In genomic region chr3:47418167-47419082, GRCh38 we compare ENCODE assay signal across 15 cellular contexts. TPM values are rescaled to one million over a fixed set of nuclear protein-coding genes. Genes with fewer than 3 reads are reported as not detected.
A peak's percentile ranks its signal among the peaks of the same experiment; 100 is the strongest.
DNase-seq lines count a peak whose midpoint lies in the region; ATAC-seq, FAIRE-seq and TF ChIP-seq lines count a peak whose summit lies in the region.
"Had no signal": no experiment of that assay in that cellular context is flagged by ENCODE, and none has a peak within 500 bp of the region (broad histone marks: within the 10 kb centered on the region; RNA-seq: fewer than 3 reads in every experiment).

No MANE protein-coding gene starts in this region.

- DNase-seq in activated CD4-positive, alpha-beta T cell treated with anti-CD3 and anti-CD28 coated beads, Interleukin-2, amount 10 ng/mL, durations not matched to agents 24 days and 14 days = peak; percentile 58
- DNase-seq in activated CD4-positive, alpha-beta T cell treated with anti-CD3 and anti-CD28 coated beads, Interleukin-2, amount 50 U/mL, for 1 hour = no peak
- DNase-seq in H54 (ENCODE audit: insufficient read length, low spot score) (peak; percentile 48), cardiac fibroblast (ENCODE audit: low read depth in 2 of 2) (no peak), osteoblast (ENCODE audit: insufficient read length, low spot score, missing footprints) (peak; percentile 86), GM19238 (ENCODE audit: insufficient read length, low spot score) (no peak), CD1c-positive myeloid dendritic cell (ENCODE audit: extremely low spot score) (no peak)
- DNase-seq: activated CD4-positive, CD25-positive, alpha-beta regulatory T cell; lower lobe of right lung; occipital lobe; stimulated activated CD4-positive, alpha-beta T cell treated with anti-CD3 and anti-CD28 coated beads, Interleukin-15, amount 100 ng/mL, for 24 hours had no signal

- no peaks in the 10 kb centered on the region for H3K9me3 ChIP-seq in osteoblast (ENCODE audit: low read depth, low read length)
- H3K9me3 ChIP-seq: lower lobe of right lung had no signal

- ATAC-seq in HG02973 (IDR thresholded peaks at IDR 0.05; ENCODE audit: unreplicated experiment) = no peak
- ATAC-seq: lower lobe of right lung had no signal

- peaks cover 35% of the 10 kb centered on the region for H3K36me3 Mint-ChIP-seq in activated CD4-positive, alpha-beta T cell treated with anti-CD3 and anti-CD28 coated beads, Interleukin-2, amount 10 ng/mL, durations not matched to agents 24 days and 14 days (ENCODE audit: low read depth)

- peaks cover 4% of the 10 kb centered on the region for H3K4me1 ChIP-seq in osteoblast (ENCODE audit: insufficient read depth, low read length)

- TF ChIP-seq CTCF in cardiac fibroblast (IDR thresholded peaks at IDR 0.05; ENCODE audit: low read depth, low read length) = peak; percentile 14
- TF ChIP-seq CTCF in osteoblast (IDR thresholded peaks at IDR 0.05; ENCODE audit: extremely low read depth, low read depth, low read length) = peak; percentile 17

- intact Hi-C loops in activated CD4-positive, alpha-beta T cell treated with anti-CD3 and anti-CD28 coated beads, Interleukin-2, amount 10 ng/mL, durations not matched to agents 24 days and 14 days (cut with micrococcal nuclease) = no loop called here

- no peak overlapping the region for H2AFZ ChIP-seq in osteoblast (ENCODE audit: low read length)

- no peak overlapping the region for H3K27ac ChIP-seq in osteoblast (ENCODE audit: low read depth, low read length)
- H3K27ac ChIP-seq: lower lobe of right lung, SK-N-MC had no signal

- no peaks in the 10 kb centered on the region for H4K20me1 ChIP-seq in osteoblast (ENCODE audit: insufficient read depth, low read length)

- peaks cover 29% of the 10 kb centered on the region for H3K36me3 ChIP-seq in osteoblast (ENCODE audit: insufficient read depth, low read length)

- no peak for TF ChIP-seq POLR2A in H54 (IDR thresholded peaks at IDR 0.05; ENCODE audit: low read depth, low read length)

- H3K4me3 Mint-ChIP-seq in activated CD4-positive, alpha-beta T cell treated with anti-CD3 and anti-CD28 coated beads, Interleukin-2, amount 10 ng/mL, durations not matched to agents 24 days and 14 days = no peak overlapping the region

- no peaks in the 10 kb centered on the region for H3K9me3 Mint-ChIP-seq in activated CD4-positive, alpha-beta T cell treated with anti-CD3 and anti-CD28 coated beads, Interleukin-2, amount 10 ng/mL, durations not matched to agents 24 days and 14 days

- H3K27me3 ChIP-seq in osteoblast (ENCODE audit: insufficient read depth, low read length) = no peaks in the 10 kb centered on the region

- H3K79me2 ChIP-seq in osteoblast (ENCODE audit: insufficient read depth, low read length) = no peaks in the 10 kb centered on the region

- peaks cover 13% of the 10 kb centered on the region for H3K4me1 Mint-ChIP-seq in activated CD4-positive, alpha-beta T cell treated with anti-CD3 and anti-CD28 coated beads, Interleukin-2, amount 10 ng/mL, durations not matched to agents 24 days and 14 days

- no peaks in the 10 kb centered on the region for H3K27me3 Mint-ChIP-seq in activated CD4-positive, alpha-beta T cell treated with anti-CD3 and anti-CD28 coated beads, Interleukin-2, amount 10 ng/mL, durations not matched to agents 24 days and 14 days

- H3K27ac Mint-ChIP-seq in activated CD4-positive, alpha-beta T cell treated with anti-CD3 and anti-CD28 coated beads, Interleukin-2, amount 10 ng/mL, durations not matched to agents 24 days and 14 days = no peak overlapping the region

- no peak overlapping the region for H3K4me2 ChIP-seq in osteoblast (ENCODE audit: insufficient read depth, low read length)

- H3K4me3 ChIP-seq in cardiac fibroblast (replicated peaks in 1 of 2; ENCODE audit: low read depth in 2 of 2, low read length in 2 of 2) = no peak overlapping the region
- no peak overlapping the region for H3K4me3 ChIP-seq in osteoblast (ENCODE audit: insufficient read depth, low read length)
- H3K4me3 ChIP-seq: lower lobe of right lung, SK-N-MC had no signal

- FAIRE-seq in H54 (lab: Jason Lieb, UNC) = no peak
- FAIRE-seq: bronchial epithelial cell, urothelium cell line had no signal

RNA-seq across cellular contexts. Expression of gene PTPN23, which starts 37.6 kb away (rescaled TPM):
- 34.1 and 34.6 TPM in 2 replicates for total RNA-seq in activated CD4-positive, alpha-beta T cell treated with anti-CD3 and anti-CD28 coated beads, Interleukin-2, amount 10 ng/mL, durations not matched to agents 24 days and 14 days
- total RNA-seq in osteoblast = 22.4 and 30.0 TPM in 2 replicates

RNA-seq across cellular contexts. Expression of gene SCAP, which starts 57.3 kb away (rescaled TPM):
- 86.3 and 87.2 TPM in 2 replicates for total RNA-seq in activated CD4-positive, alpha-beta T cell treated with anti-CD3 and anti-CD28 coated beads, Interleukin-2, amount 10 ng/mL, durations not matched to agents 24 days and 14 days
- total RNA-seq in osteoblast = 70.1 and 81.4 TPM in 2 replicates

Comparison
In these comparisons a context has a peak if more than half of its experiments do, and no peak if none do; other contexts are left out.
1. DNase-seq: peak in activated CD4-positive, alpha-beta T cell treated with anti-CD3 and anti-CD28 coated beads, Interleukin-2, amount 10 ng/mL, durations not matched to agents 24 days and 14 days (single experiment), H54 (single experiment) and osteoblast (single experiment); none in activated CD4-positive, alpha-beta T cell treated with anti-CD3 and anti-CD28 coated beads, Interleukin-2, amount 50 U/mL, for 1 hour (single experiment), cardiac fibroblast (0 of 2), GM19238 (single experiment) and CD1c-positive myeloid dendritic cell (single experiment).